In the genomic region with DNA sequence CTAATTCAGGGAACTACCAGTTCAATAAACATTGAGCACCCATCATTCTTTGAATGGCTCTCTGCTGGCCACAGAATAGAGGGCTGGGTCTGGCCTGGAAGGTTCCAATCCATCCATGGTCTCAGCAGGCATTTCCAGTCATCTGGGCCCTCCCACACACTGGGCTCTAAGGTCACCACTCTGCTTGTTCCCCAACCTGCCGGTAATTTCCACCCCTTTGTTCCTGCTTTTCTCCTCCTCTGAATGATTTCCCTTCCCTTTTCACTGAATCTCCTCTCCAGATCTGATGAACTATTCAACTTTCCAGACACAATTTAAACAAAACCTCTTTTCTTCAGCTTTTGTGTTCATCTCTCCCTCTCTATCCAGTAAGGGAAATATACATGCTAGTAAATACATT, we compare ENCODE assay signal across 10 cellular contexts. TPM values are rescaled to one million over a fixed set of nuclear protein-coding genes. Genes with fewer than 3 reads are reported as not detected.
DNase-seq lines count a peak whose midpoint lies in the region; ATAC-seq and TF ChIP-seq lines count a peak whose summit lies in the region.
"Had no signal": no experiment of that assay in that cellular context is flagged by ENCODE, and none has a peak within 500 bp of the region (broad histone marks: within the 10 kb centered on the region; RNA-seq: fewer than 3 reads in every experiment).

No MANE protein-coding gene starts in this region.

- peaks cover 24 to 27% of the 10 kb centered on the region in 2 experiments for H3K4me1 ChIP-seq in SK-N-SH (ENCODE audit: control insufficient read depth in 1 of 2, insufficient read depth in 2 of 2, low read depth in 1 of 2, low read length in 1 of 2)
- H3K4me1 ChIP-seq in mammary epithelial cell (ENCODE audit: insufficient read depth, low read length): peaks cover 56% of the 10 kb centered on the region
- H3K4me1 ChIP-seq in trophoblast cell (ENCODE audit: control insufficient read depth in 1 of 2, insufficient read depth in 2 of 2, low read length in 2 of 2): peaks cover 2 to 8% of the 10 kb centered on the region in 2 experiments
- H3K4me1 ChIP-seq in foreskin keratinocyte: peaks cover 29% of the 10 kb centered on the region

- TF ChIP-seq POLR2A in NB4 (IDR thresholded peaks at IDR 0.05; ENCODE audit: extremely low read depth, insufficient read length): no peak

- ATAC-seq in SK-N-SH treated with all-trans-retinoic acid at 6 μM for 48 hours (no peak), foreskin keratinocyte (no peak), GM18873 (IDR thresholded peaks at IDR 0.05; ENCODE audit: low FRiP score, unreplicated experiment) (no peak)

- peak overlapping the region; percentile 53 for H3K4ac ChIP-seq in trophoblast cell (ENCODE audit: low read depth, low read length)

- dilution Hi-C loops in mammary epithelial cell (cut with HindIII; ENCODE audit: low sequenced_read_pairs): no loop called here

- no peak overlapping the region for H2BK5ac ChIP-seq in trophoblast cell (ENCODE audit: low read depth, low read length, poor library complexity)

- H3K4me3 ChIP-seq in SK-N-SH (ENCODE audit: low read depth in 2 of 2, low read length in 1 of 2): no peak overlapping the region
- H3K4me3 ChIP-seq in NB4 (ENCODE audit: low read depth, low read length): peak overlapping the region; percentile 90
- peak overlapping the region in 2 of 3 experiments; percentile 1 to 10 for H3K4me3 ChIP-seq in mammary epithelial cell (replicated peaks in 1 of 3; ENCODE audit: insufficient read depth in 1 of 3, low read depth in 2 of 3, low read length in 3 of 3)
- H3K4me3 ChIP-seq in trophoblast cell (ENCODE audit: low read depth, low read length): no peak overlapping the region

- TF ChIP-seq CTCF in SK-N-SH (IDR thresholded peaks at IDR 0.05) (no peak), NB4 (IDR thresholded peaks at IDR 0.05; ENCODE audit: low read depth, low read length) (no peak), mammary epithelial cell (conservative IDR thresholded peaks at IDR 0.05 in 1 of 2, IDR thresholded peaks at IDR 0.05 in 1 of 2; ENCODE audit: extremely low read depth in 1 of 2, insufficient read depth in 1 of 2, low read depth in 1 of 2, low read length in 2 of 2) (no peak), foreskin keratinocyte (conservative IDR thresholded peaks at IDR 0.05) (no peak)

- CTCF ChIA-PET in SK-N-SH (lab: Yijun Ruan, JAX): interaction anchor here (0.7 to 1.3 kb wide), 2 partner anchors 11 to 269 kb away, joined by 3 to 5 read pairs; no protein-coding TSS in a partner anchor
- CTCF ChIA-PET in mammary epithelial cell (lab: Charles Lee; ENCODE audit: low non-redundant PET): no interaction called here

- no TSS peak for BruUV-seq in mammary epithelial cell (replicated peaks; lab: Mats Ljungman, UMichigan)

- intact Hi-C loops in mammary epithelial cell (cut with micrococcal nuclease): loop anchor here (5.0 kb wide), 2 partner anchors 49 to 104 kb away; a partner anchor contains a TSS

- H3K36me3 ChIP-seq in SK-N-SH (replicated peaks in 1 of 2; ENCODE audit: control insufficient read depth in 1 of 2, insufficient read depth in 2 of 2, low read length in 1 of 2): no peaks in the 10 kb centered on the region
- H3K36me3 ChIP-seq in mammary epithelial cell (ENCODE audit: insufficient read depth, low read length): peaks cover 2% of the 10 kb centered on the region
- H3K36me3 ChIP-seq in trophoblast cell (ENCODE audit: control insufficient read depth in 1 of 2, insufficient read depth in 2 of 2, low read length in 2 of 2): peaks cover 0 to 2% of the 10 kb centered on the region in 2 experiments

- no peak overlapping the region for H4K12ac ChIP-seq in trophoblast cell (ENCODE audit: low read depth, low read length)

- peaks cover 86% of the 10 kb centered on the region for H3K79me2 ChIP-seq in SK-N-SH (ENCODE audit: insufficient read depth)
- peaks cover 91% of the 10 kb centered on the region for H3K79me2 ChIP-seq in mammary epithelial cell (ENCODE audit: insufficient read depth, low read length)
- H3K79me2 ChIP-seq in trophoblast cell (ENCODE audit: control insufficient read depth, insufficient read depth, low read length, poor library complexity): peaks cover 24% of the 10 kb centered on the region

- H2AK5ac ChIP-seq in trophoblast cell (ENCODE audit: low read length): no peak overlapping the region

- peaks cover 17% of the 10 kb centered on the region for H3F3A ChIP-seq in SK-N-SH (replicated peaks; ENCODE audit: insufficient read depth)

- H3K27me3 ChIP-seq in SK-N-SH (ENCODE audit: insufficient read depth): no peaks in the 10 kb centered on the region
- no peaks in the 10 kb centered on the region for H3K27me3 ChIP-seq in mammary epithelial cell (ENCODE audit: insufficient read depth, low read length)
- H3K27me3 ChIP-seq in trophoblast cell (ENCODE audit: insufficient read depth, low read length): no peaks in the 10 kb centered on the region
- H3K27me3 ChIP-seq in foreskin keratinocyte: no peaks in the 10 kb centered on the region

- H4K20me1 ChIP-seq in SK-N-SH (ENCODE audit: insufficient read depth) (peaks cover 38% of the 10 kb centered on the region; the same call in 1 of the 2 replicates), mammary epithelial cell (ENCODE audit: insufficient read depth, low read length) (no peaks in the 10 kb centered on the region)

- H3K4me2 ChIP-seq in SK-N-SH (peak overlapping the region; percentile 12; the same call in 1 of the 2 replicates), mammary epithelial cell (ENCODE audit: insufficient read depth, low read depth, low read length) (peak overlapping the region; percentile 97), trophoblast cell (ENCODE audit: low read length) (peak overlapping the region; percentile 27)

- no peak overlapping the region for H3K14ac ChIP-seq in trophoblast cell (ENCODE audit: low read length)

- DNase-seq in SK-N-SH (no peak), NB4 (ENCODE audit: low read depth) (no peak), mammary epithelial cell (no peak), trophoblast cell (peak in 1 of 2 donors; percentile 42), foreskin keratinocyte (no peak), NCI-H128 (lab: John Stamatoyannopoulos, UW; ENCODE audit: unreplicated experiment) (no peak)
- DNase-seq: NCI-H1105 treated with DMSO at 0.1 percent for 48 hours; stimulated activated naive CD4-positive, alpha-beta T cell had no signal

- no peak for TF ChIP-seq RAD21 in SK-N-SH (IDR thresholded peaks at IDR 0.05; ENCODE audit: low read length)

- TF ChIP-seq EP300 in SK-N-SH (IDR thresholded peaks at IDR 0.05; ENCODE audit: borderline replicate concordance in 1 of 2, low read depth in 1 of 2, low read length in 1 of 2): no peak

- no peak overlapping the region for H4K91ac ChIP-seq in trophoblast cell (ENCODE audit: low read depth, low read length)

- no peak overlapping the region for H2BK12ac ChIP-seq in trophoblast cell (ENCODE audit: low read length)

- H3K9me3 ChIP-seq in SK-N-SH (no peaks in the 10 kb centered on the region), mammary epithelial cell (replicated peaks; ENCODE audit: insufficient read depth, low read length) (no peaks in the 10 kb centered on the region), trophoblast cell (ENCODE audit: insufficient read depth, low read depth, low read length) (peaks cover 1% of the 10 kb centered on the region)

- H3K9me2 ChIP-seq in SK-N-SH: no peaks in the 10 kb centered on the region

- no peak overlapping the region for H2BK120ac ChIP-seq in trophoblast cell (ENCODE audit: insufficient read depth, low read length, poor library complexity)

- H3K23ac ChIP-seq in trophoblast cell (ENCODE audit: low read length): no peak overlapping the region

- in situ Hi-C loops in mammary epithelial cell (cut with MboI; ENCODE audit: low sequenced_read_pairs in 2 of 2): no loop called here

- no peak overlapping the region for H3K27ac ChIP-seq in SK-N-SH (ENCODE audit: low read depth in 2 of 2, low read length in 1 of 2)
- H3K27ac ChIP-seq in mammary epithelial cell (ENCODE audit: insufficient read depth, low read depth, low read length): no peak overlapping the region
- no peak overlapping the region for H3K27ac ChIP-seq in trophoblast cell (ENCODE audit: low read depth, low read length)
- no peak overlapping the region for H3K27ac ChIP-seq in foreskin keratinocyte

- no peak overlapping the region for H4K8ac ChIP-seq in trophoblast cell (ENCODE audit: low read depth, low read length)

- 80% methylated on average over 1 of the region's 1 CpG for WGBS in SK-N-SH (ENCODE audit: low lambda C conversion rate)
- 11% methylated on average over 1 of the region's 1 CpG for WGBS in mammary epithelial cell (ENCODE audit: low coverage, missing lambda C conversion rate)
- no CpG with 5 or more reads among the region's 1 CpG for WGBS in trophoblast cell (ENCODE audit: extremely low coverage, insufficient coverage, insufficient read length)

- POLR2A ChIA-PET in SK-N-SH (lab: Yijun Ruan, JAX): no interaction called here

- no peak overlapping the region for H3K18ac ChIP-seq in trophoblast cell (ENCODE audit: low read length)

- no peak overlapping the region for H3K9ac ChIP-seq in SK-N-SH
- no peak overlapping the region for H3K9ac ChIP-seq in mammary epithelial cell (ENCODE audit: insufficient read depth, low read length)
- no peak overlapping the region for H3K9ac ChIP-seq in trophoblast cell (ENCODE audit: low read length)

- H2AFZ ChIP-seq in SK-N-SH (ENCODE audit: low read depth): no peak overlapping the region
- no peak overlapping the region for H2AFZ ChIP-seq in mammary epithelial cell (ENCODE audit: low read depth, low read length)
- no peak overlapping the region for H2AFZ ChIP-seq in trophoblast cell (ENCODE audit: insufficient read depth, low read length, poor library complexity)

- peaks cover 18% of the 10 kb centered on the region for H3K79me1 ChIP-seq in trophoblast cell (ENCODE audit: low read length)

TF ChIP-seq in SK-N-SH treated with all-trans-retinoic acid at 6 μM for 48 hours, 23 proteins besides CTCF, POLR2A, EP300 and RAD21 (continues in another document):
- no peak for TF ChIP-seq ZFP3 (CRISPR knock-in tag; IDR thresholded peaks at IDR 0.05)
- no peak for TF ChIP-seq ISL1 (CRISPR knock-in tag; IDR thresholded peaks at IDR 0.05)
- TF ChIP-seq ARNTL (CRISPR knock-in tag; IDR thresholded peaks at IDR 0.05; ENCODE audit: borderline replicate concordance, low read depth): no peak

RNA-seq across cellular contexts. Expression of a gene that starts 2.6 kb away (rescaled TPM):
- polyA plus RNA-seq in SK-N-SH (2012; rRNA removed) (60.4 and 71.9 TPM in 2 replicates), mammary epithelial cell (74.2 TPM), foreskin keratinocyte (53.1 and 66.9 TPM in 2 replicates)
- polyA plus RNA-seq in SK-N-SH (2012; cell fraction: cytosol; rRNA removed): 94.5 and 115 TPM in 2 replicates
- polyA plus RNA-seq in SK-N-SH (2012; cell fraction: nucleus; rRNA removed): 43.2 and 51.1 TPM in 2 replicates
- total RNA-seq in mammary epithelial cell (10 to 100 TPM; 66.2 to 75.0 TPM), foreskin keratinocyte (67.4 and 72.8 TPM in 2 replicates)
- polyA minus RNA-seq in mammary epithelial cell: 38.2 TPM
- polyA plus RNA-seq in trophoblast cell (2013): 239 and 252 TPM in 2 replicates

RNA-seq across cellular contexts. Expression of a gene that starts 3.0 kb away (rescaled TPM):
- polyA plus RNA-seq in SK-N-SH (2012; rRNA removed) (15.8 and 22.4 TPM in 2 replicates), mammary epithelial cell (11.3 TPM), foreskin keratinocyte (5.3 and 5.4 TPM in 2 replicates)
- 21.3 and 22.1 TPM in 2 replicates for polyA plus RNA-seq in SK-N-SH (2012; cell fraction: cytosol; rRNA removed)
- polyA plus RNA-seq in SK-N-SH (2012; cell fraction: nucleus; rRNA removed): 11.9 and 25.6 TPM in 2 replicates
- total RNA-seq in mammary epithelial cell (10 to 100 TPM; 11.0 to 24.3 TPM), foreskin keratinocyte (10.1 and 10.2 TPM in 2 replicates)
- 12.1 TPM for polyA minus RNA-seq in mammary epithelial cell
- polyA plus RNA-seq in trophoblast cell (2013): 17.7 and 18.1 TPM in 2 replicates

Comparison
In these comparisons a context has a peak if more than half of its experiments do, and no peak if none do; other contexts are left out.
1. H3K4me2 ChIP-seq: peak in every context shown above with its lines; median percentile 97 in mammary epithelial cell; 27 in trophoblast cell; 12 in SK-N-SH.
2. H3K4me3 ChIP-seq: peak in NB4 (single experiment) and mammary epithelial cell (2 of 3); none in SK-N-SH (0 of 2) and trophoblast cell (single experiment).